9 cellular contexts compared by ENCODE assay signal in genomic region chr15:59741274-59741906, GRCh38. TPM values are rescaled to one million over a fixed set of nuclear protein-coding genes. Genes with fewer than 3 reads are reported as not detected.
DNase-seq lines count a peak whose midpoint lies in the region; ATAC-seq and TF ChIP-seq lines count a peak whose summit lies in the region.
"Had no signal": no experiment of that assay in that cellular context is flagged by ENCODE, and none has a peak within 500 bp of the region (broad histone marks: within the 10 kb centered on the region; RNA-seq: fewer than 3 reads in every experiment).

No MANE protein-coding gene starts in this region.

- H3K9me3 ChIP-seq in ovary (no peaks in the 10 kb centered on the region), aorta (ENCODE audit: control insufficient read depth, low read length) (peaks cover 2% of the 10 kb centered on the region)

- peaks cover 5% of the 10 kb centered on the region for H3K9me3 Mint-ChIP-seq in nephron

- H3K4me3 Mint-ChIP-seq in nephron: no peak overlapping the region
- H3K4me3 Mint-ChIP-seq: IgD-negative memory B cell had no signal

- H3K27ac ChIP-seq in ovary (no peak overlapping the region), aorta (ENCODE audit: low read depth in 1 of 2, low read length in 2 of 2) (no peak overlapping the region)

- H3K36me3 Mint-ChIP-seq in nephron (ENCODE audit: low read depth): peaks cover 6% of the 10 kb centered on the region

- H3K4me3 ChIP-seq in GM12864 (ENCODE audit: low read depth, low read length): no peak overlapping the region
- no peak overlapping the region for H3K4me3 ChIP-seq in ovary
- H3K4me3 ChIP-seq in aorta (ENCODE audit: low read length in 2 of 2): no peak overlapping the region

- TF ChIP-seq CTCF in GM12864 (IDR thresholded peaks at IDR 0.05; ENCODE audit: low read depth, low read length, missing control alignments) (peak; percentile 39), nephron (IDR thresholded peaks at IDR 0.05; ENCODE audit: unreplicated experiment in 3 of 3) (peak; percentile 18 to 35 (median 27)), ovary (IDR thresholded peaks at IDR 0.05) (no peak)

- intact Hi-C loops in ovary (cut with DNase I): no loop called here
- intact Hi-C loops in aorta (cut with DNase I): no loop called here

- no peak overlapping the region for H3K27ac Mint-ChIP-seq in nephron
- H3K27ac Mint-ChIP-seq: IgD-negative memory B cell had no signal

- H3K27me3 ChIP-seq in ovary: no peaks in the 10 kb centered on the region
- no peaks in the 10 kb centered on the region for H3K27me3 ChIP-seq in aorta (ENCODE audit: control insufficient read depth in 1 of 2, insufficient read depth in 2 of 2, low read length in 1 of 2)

- H3K36me3 ChIP-seq in ovary (no peaks in the 10 kb centered on the region), aorta (ENCODE audit: control insufficient read depth in 1 of 2, insufficient read depth in 2 of 2, low read length in 1 of 2) (no peaks in the 10 kb centered on the region)

- no peaks in the 10 kb centered on the region for H3K4me1 Mint-ChIP-seq in nephron

- no peaks in the 10 kb centered on the region for H3K4me1 ChIP-seq in ovary (ENCODE audit: insufficient read depth)
- H3K4me1 ChIP-seq in aorta (ENCODE audit: control insufficient read depth in 1 of 2, insufficient read depth in 2 of 2, low read length in 2 of 2): no peaks in the 10 kb centered on the region

- TF ChIP-seq POLR2A in ovary (IDR thresholded peaks at IDR 0.05): no peak

- TF ChIP-seq EP300 in ovary (IDR thresholded peaks at IDR 0.05): no peak

- ATAC-seq in GM18868 (IDR thresholded peaks at IDR 0.05; ENCODE audit: unreplicated experiment) (no peak), GM21825 (IDR thresholded peaks at IDR 0.05; ENCODE audit: unreplicated experiment) (no peak), aorta (ENCODE audit: low FRiP score) (no peak)

- DNase-seq in GM12864 (ENCODE audit: low read depth) (no peak), NCI-H2029 (lab: John Stamatoyannopoulos, UW) (peak; percentile 37), astrocyte of the hippocampus (ENCODE audit: low read depth, low spot score) (peak; percentile 36), ovary (no peak), aorta (no peak)

- 12 to 20% (median 17%) methylated on average over 12 of the region's 12 CpGs for WGBS in ovary, 3 donors
- WGBS in aorta, 2 donors: 40 to 42% methylated on average over 12 of the region's 12 CpGs

- H3K27me3 Mint-ChIP-seq in nephron (ENCODE audit: low read depth): peaks cover 14% of the 10 kb centered on the region

RNA-seq across cellular contexts. Expression of gene BNIP2, which starts 52.3 kb away (rescaled TPM):
- total RNA-seq in ovary (10 to 100 TPM; 58.1 to 71.4 (median 65.9) TPM), aorta (10 to 100 TPM; 85.8 to 90.5 TPM)
- polyA plus RNA-seq in ovary (10 to 100 TPM; 31.3 to 47.9 TPM), aorta (10 to 100 TPM; 33.0 to 47.7 TPM)

Comparison
In these comparisons a context has a peak if more than half of its experiments do, and no peak if none do; other contexts are left out.
1. DNase-seq: peak in NCI-H2029 (single experiment) and astrocyte of the hippocampus (single experiment); none in GM12864 (single experiment), ovary (0 of 5) and aorta (0 of 2).
2. CTCF ChIP-seq: peak in GM12864 (single experiment) and nephron (3 of 3); none in ovary (0 of 3).